Comparison of ENCODE assay signal across 1 cellular context in genomic region chrX:153773741-153774575, GRCh38.
TF ChIP-seq lines count a peak whose summit lies in the region.

No MANE protein-coding gene starts in this region.

TF ChIP-seq in SK-N-SH, 30 proteins besides CTCF, POLR2A, EP300 and RAD21 (continued from another document):
- no peak for TF ChIP-seq USF2 (IDR thresholded peaks at IDR 0.05; ENCODE audit: borderline replicate concordance, low read depth, low read length)
- no peak for TF ChIP-seq USF1 (IDR thresholded peaks at IDR 0.05; ENCODE audit: borderline replicate concordance, low read depth)
- no peak for TF ChIP-seq NFIC (IDR thresholded peaks at IDR 0.05; ENCODE audit: borderline replicate concordance)
- no peak for TF ChIP-seq SIN3A (IDR thresholded peaks at IDR 0.05; ENCODE audit: borderline replicate concordance, low read depth, low read length)
